In the genomic region with DNA sequence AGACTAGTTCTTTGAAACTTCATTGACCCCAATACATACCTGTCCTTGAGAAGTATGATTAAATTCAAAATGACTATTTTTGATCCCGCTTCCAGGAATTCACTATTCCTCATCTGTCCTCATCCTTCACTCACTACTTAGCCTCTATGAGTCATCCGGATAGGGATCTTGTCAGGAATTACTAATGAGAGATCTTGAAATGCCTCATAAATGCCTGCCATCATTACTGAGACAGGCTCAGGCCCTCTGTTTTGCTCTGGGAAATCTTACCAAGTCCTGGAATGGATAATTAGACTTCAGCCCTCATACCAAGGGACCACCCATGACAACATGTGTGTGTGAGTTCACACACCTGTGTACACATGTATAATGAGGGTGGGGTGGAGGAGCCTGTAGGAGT, we compare ENCODE assay signal across 1 cellular context.
A peak's percentile ranks its signal among the peaks of the same experiment; 100 is the strongest.
TF ChIP-seq lines count a peak whose summit lies in the region.

No MANE protein-coding gene starts in this region.

TF ChIP-seq in HCT116, 20 proteins besides CTCF, POLR2A, EP300 and RAD21:
- no peak for TF ChIP-seq SIN3A (IDR thresholded peaks at IDR 0.05; ENCODE audit: low read depth)
- TF ChIP-seq CEBPB (IDR thresholded peaks at IDR 0.05; ENCODE audit: low read depth) = peak; percentile 19; the same call in 1 of the 2 replicates
- TF ChIP-seq FOSL1 (IDR thresholded peaks at IDR 0.05; ENCODE audit: low read depth) = peak; percentile 88
- peak; percentile 48 for TF ChIP-seq TCF7L2 (IDR thresholded peaks at IDR 0.05; ENCODE audit: borderline replicate concordance, extremely low read depth, insufficient read depth, insufficient read length)
- TF ChIP-seq, protein P1, sequence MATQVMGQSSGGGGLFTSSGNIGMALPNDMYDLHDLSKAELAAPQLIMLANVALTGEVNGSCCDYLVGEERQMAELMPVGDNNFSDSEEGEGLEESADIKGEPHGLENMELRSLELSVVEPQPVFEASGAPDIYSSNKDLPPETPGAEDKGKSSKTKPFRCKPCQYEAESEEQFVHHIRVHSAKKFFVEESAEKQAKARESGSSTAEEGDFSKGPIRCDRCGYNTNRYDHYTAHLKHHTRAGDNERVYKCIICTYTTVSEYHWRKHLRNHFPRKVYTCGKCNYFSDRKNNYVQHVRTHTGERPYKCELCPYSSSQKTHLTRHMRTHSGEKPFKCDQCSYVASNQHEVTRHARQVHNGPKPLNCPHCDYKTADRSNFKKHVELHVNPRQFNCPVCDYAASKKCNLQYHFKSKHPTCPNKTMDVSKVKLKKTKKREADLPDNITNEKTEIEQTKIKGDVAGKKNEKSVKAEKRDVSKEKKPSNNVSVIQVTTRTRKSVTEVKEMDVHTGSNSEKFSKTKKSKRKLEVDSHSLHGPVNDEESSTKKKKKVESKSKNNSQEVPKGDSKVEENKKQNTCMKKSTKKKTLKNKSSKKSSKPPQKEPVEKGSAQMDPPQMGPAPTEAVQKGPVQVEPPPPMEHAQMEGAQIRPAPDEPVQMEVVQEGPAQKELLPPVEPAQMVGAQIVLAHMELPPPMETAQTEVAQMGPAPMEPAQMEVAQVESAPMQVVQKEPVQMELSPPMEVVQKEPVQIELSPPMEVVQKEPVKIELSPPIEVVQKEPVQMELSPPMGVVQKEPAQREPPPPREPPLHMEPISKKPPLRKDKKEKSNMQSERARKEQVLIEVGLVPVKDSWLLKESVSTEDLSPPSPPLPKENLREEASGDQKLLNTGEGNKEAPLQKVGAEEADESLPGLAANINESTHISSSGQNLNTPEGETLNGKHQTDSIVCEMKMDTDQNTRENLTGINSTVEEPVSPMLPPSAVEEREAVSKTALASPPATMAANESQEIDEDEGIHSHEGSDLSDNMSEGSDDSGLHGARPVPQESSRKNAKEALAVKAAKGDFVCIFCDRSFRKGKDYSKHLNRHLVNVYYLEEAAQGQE (IDR thresholded peaks at IDR 0.05; ENCODE audit: low read depth) = no peak
- peak; percentile 83 for TF ChIP-seq JUND (IDR thresholded peaks at IDR 0.05)
- TF ChIP-seq SRF (IDR thresholded peaks at IDR 0.05; ENCODE audit: low read depth) = peak; percentile 35; the same call in 1 of the 2 replicates
- TF ChIP-seq SP1 (IDR thresholded peaks at IDR 0.05; ENCODE audit: low read depth) = peak; percentile 65
- TF ChIP-seq, protein P2, sequence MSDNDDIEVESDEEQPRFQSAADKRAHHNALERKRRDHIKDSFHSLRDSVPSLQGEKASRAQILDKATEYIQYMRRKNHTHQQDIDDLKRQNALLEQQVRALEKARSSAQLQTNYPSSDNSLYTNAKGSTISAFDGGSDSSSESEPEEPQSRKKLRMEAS (IDR thresholded peaks at IDR 0.05) = 0 out of 2 replicates have a peak, but pooled peaks have one; percentile 17
- 0 out of 2 replicates have a peak, but pooled peaks have one; percentile 12 for TF ChIP-seq CBX3 (IDR thresholded peaks at IDR 0.05; ENCODE audit: low read depth)
